ENCODE assay signal across 16 cellular contexts in the genomic region with DNA sequence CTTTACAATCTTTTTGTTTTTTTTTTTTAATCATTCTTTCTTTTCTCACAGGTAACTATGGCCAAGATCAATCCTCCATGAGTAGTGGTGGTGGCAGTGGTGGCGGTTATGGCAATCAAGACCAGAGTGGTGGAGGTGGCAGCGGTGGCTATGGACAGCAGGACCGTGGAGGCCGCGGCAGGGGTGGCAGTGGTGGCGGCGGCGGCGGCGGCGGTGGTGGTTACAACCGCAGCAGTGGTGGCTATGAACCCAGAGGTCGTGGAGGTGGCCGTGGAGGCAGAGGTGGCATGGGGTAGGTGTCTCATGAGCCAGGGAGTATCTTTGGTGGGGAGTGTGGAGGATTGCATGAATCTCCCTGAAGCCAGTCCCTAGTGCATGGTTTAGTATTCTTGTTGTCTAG. TPM values are rescaled to one million over a fixed set of nuclear protein-coding genes. Genes with fewer than 3 reads are reported as not detected.
DNase-seq lines count a peak whose midpoint lies in the region; ATAC-seq, FAIRE-seq and TF ChIP-seq lines count a peak whose summit lies in the region.
"Had no signal": no experiment of that assay in that cellular context is flagged by ENCODE, and none has a peak within 500 bp of the region (broad histone marks: within the 10 kb centered on the region; RNA-seq: fewer than 3 reads in every experiment).

No MANE protein-coding gene starts in this region.

- 94% methylated on average over 14 of the region's 14 CpGs; no CpG with 5 or more reads in 1 of the 2 experiments for WGBS in H1 (ENCODE audit: extremely low coverage in 1 of 2, insufficient coverage in 1 of 2, insufficient read length in 1 of 2, insufficient replicate concordance in 2 of 2, low coverage in 1 of 2, low lambda C conversion rate in 2 of 2, missing lambda C conversion rate in 1 of 2), 2 experiments
- 97 to 98% methylated on average over 14 of the region's 14 CpGs for WGBS in heart right ventricle, 2 donors

- no peak overlapping the region for H3K4ac ChIP-seq in H1 (replicated peaks; ENCODE audit: insufficient read length, low read depth, low read length)

- no peak overlapping the region for H3K4me3 ChIP-seq in H1 (ENCODE audit: extremely low read depth in 1 of 4, insufficient read depth in 2 of 4, low read depth in 3 of 4, low read length in 4 of 4)
- no peak overlapping the region for H3K4me3 ChIP-seq in heart right ventricle
- H3K4me3 ChIP-seq: left lung, tibial artery had no signal

- no peak overlapping the region for H4K5ac ChIP-seq in H1 (ENCODE audit: insufficient read length, low read depth, low read length)

- no peak overlapping the region for H3K9ac ChIP-seq in H1 (replicated peaks in 1 of 4; ENCODE audit: extremely low read depth in 1 of 4, low read depth in 3 of 4, low read length in 3 of 4)
- H3K9ac ChIP-seq: SK-N-SH had no signal

- no peak overlapping the region for H3K4me2 ChIP-seq in H1 (ENCODE audit: insufficient read depth in 1 of 2, low read depth in 2 of 2, low read length in 2 of 2)
- H3K4me2 ChIP-seq: SK-N-SH had no signal

- POLR2A ChIA-PET in activated B cell treated with CpG ODN at 0.5 μM for 24 hours (lab: Charles Lee) (interaction anchor here (0.6 to 2.9 kb wide), 3 partner anchors 8 to 60 kb away, joined by 3 to 13 read pairs (median 4); no protein-coding TSS in a partner anchor), H1 (lab: Charles Lee; ENCODE audit: partially characterized antibody) (interaction anchor here (0.6 to 6.9 kb wide), 13 partner anchors 8 to 716 kb away, joined by 3 to 407 read pairs (median 5); a partner anchor contains a TSS)

- H3K4me1 ChIP-seq in H1 (replicated peaks in 1 of 4; ENCODE audit: control insufficient read depth in 3 of 4, insufficient read depth in 4 of 4, low read length in 3 of 4) (peaks cover 0 to 5% (median 1%) of the 10 kb centered on the region in 4 experiments; a peak in 5 of 7 replicates), heart right ventricle (peaks cover 10 to 71% (median 33%) of the 10 kb centered on the region in 9 donors)

- CTCF ChIA-PET in activated B cell treated with CpG ODN at 0.5 μM for 24 hours (lab: Charles Lee) (no interaction called here), H1 (lab: Charles Lee; ENCODE audit: partially characterized antibody) (interaction anchor here (0.6 kb wide), 1 partner anchor 45 kb away, joined by 3 read pairs; no protein-coding TSS in a partner anchor)

- H3K23me2 ChIP-seq in H1 (ENCODE audit: low read depth, low read length) = peaks cover 9% of the 10 kb centered on the region; the same call in 1 of the 2 replicates

- intact Hi-C loops in activated B cell treated with CpG ODN at 0.5 μM for 24 hours (cut with micrococcal nuclease) = no loop called here
- intact Hi-C loops in heart right ventricle (cut with DNase I) = loop anchor here in 6 of 10 donors (5.0 to 10.0 kb wide), 6 partner anchors 43 to 270 kb away; a partner anchor contains a TSS

- no peak overlapping the region for H2AK5ac ChIP-seq in H1 (ENCODE audit: low read depth, low read length)

- H2BK20ac ChIP-seq in H1 (ENCODE audit: low read length) = no peak overlapping the region

- H2BK5ac ChIP-seq in H1 (ENCODE audit: low read depth, low read length) = no peak overlapping the region

- no peak overlapping the region for H2BK120ac ChIP-seq in H1 (replicated peaks; ENCODE audit: low read depth, low read length)

- peak overlapping the region; percentile 89 for H3K27ac Mint-ChIP-seq in activated T-cell treated with anti-CD3 and anti-CD28 coated beads, Interleukin-2, amount 50 U/mL, for 72 hours
- peak overlapping the region; percentile 46 for H3K27ac Mint-ChIP-seq in activated B cell treated with CpG ODN at 0.5 μM for 24 hours
- H3K27ac Mint-ChIP-seq in stimulated activated memory B cell treated with anti-CD40 and anti-IgM and Interleukin-4, amounts not matched to agents 10 μg/mL and 1 μg/mL and 100 μg/mL, for 72 hours = peak overlapping the region; percentile 43

- H4K20me1 ChIP-seq in H1 (replicated peaks in 1 of 2; ENCODE audit: control insufficient read depth in 1 of 2, insufficient read depth in 2 of 2, low read length in 2 of 2) = peaks cover 46 to 60% of the 10 kb centered on the region in 2 experiments

- peaks cover 40 to 98% of the 10 kb centered on the region in 2 experiments for H3K79me2 ChIP-seq in H1 (ENCODE audit: control insufficient read depth in 1 of 2, insufficient read depth in 2 of 2, low read length in 2 of 2)

- no peak for TF ChIP-seq POLR2A in H1 (IDR thresholded peaks at IDR 0.05; ENCODE audit: control extremely low read depth in 1 of 2, low read depth in 2 of 2, low read length in 2 of 2)

- no peak for FAIRE-seq in H1 (lab: Jason Lieb, UNC)
- FAIRE-seq: GM18507 had no signal

- TF ChIP-seq RAD21 in H1 (IDR thresholded peaks at IDR 0.05 in 1 of 2, conservative IDR thresholded peaks at IDR 0.05 in 1 of 2; ENCODE audit: low read depth in 2 of 2, low read length in 2 of 2) = no peak

- no peak for DNase-seq in activated T-cell treated with anti-CD3 and anti-CD28 coated beads, Interleukin-2, amount 50 U/mL, for 72 hours
- DNase-seq in activated T-cell treated with anti-CD3 and anti-CD28 coated beads, Interleukin-2, amount 50 U/mL, for 48 hours = no peak
- DNase-seq in activated B cell treated with CpG ODN at 0.5 μM for 24 hours (no peak), H1 (ENCODE audit: low read depth in 1 of 2, low spot score in 2 of 2) (no peak), NCI-H1105 (lab: John Stamatoyannopoulos, UW) (no peak), NCI-H69 (lab: John Stamatoyannopoulos, UW) (no peak), heart right ventricle (no peak)
- DNase-seq: left lung, NCI-H187, NCI-H524 treated with DMSO at 0.1 percent for 48 hours, PC-3, SK-N-SH, tibial artery had no signal

- H2AFZ ChIP-seq in H1 (ENCODE audit: low read length) = no peak overlapping the region

- H3K56ac ChIP-seq in H1 (replicated peaks; ENCODE audit: insufficient read length, low read depth, low read length) = no peak overlapping the region

- H3K27ac ChIP-seq in H1 (ENCODE audit: low read depth, low read length) (no peak overlapping the region), heart right ventricle (peak overlapping the region in 1 of 10 donors; percentile 72)
- H3K27ac ChIP-seq: tibial artery had no signal

- H2BK12ac ChIP-seq in H1 (ENCODE audit: low read depth, low read length) = no peak overlapping the region

- no peak for ATAC-seq in activated T-cell treated with anti-CD3 and anti-CD28 coated beads, Interleukin-2, amount 50 U/mL, for 72 hours (replicated peaks in 1 of 2)
- ATAC-seq in activated B cell treated with CpG ODN at 0.5 μM for 24 hours (ENCODE audit: low read depth) = no peak
- ATAC-seq in stimulated activated memory B cell treated with anti-CD40 and anti-IgM and Interleukin-4, amounts not matched to agents 10 μg/mL and 1 μg/mL and 100 μg/mL, for 72 hours = no peak
- no peak for ATAC-seq in heart right ventricle
- ATAC-seq: left lung, PC-3 had no signal

- peaks cover 11% of the 10 kb centered on the region for H3K79me1 ChIP-seq in H1 (ENCODE audit: low read depth, low read length)

- H4K8ac ChIP-seq in H1 (ENCODE audit: extremely low read depth, insufficient read depth, low read length) = peak overlapping the region; percentile 58; the same call in 1 of the 2 replicates

- no peaks in the 10 kb centered on the region for H3K9me3 ChIP-seq in H1 (ENCODE audit: insufficient read depth in 2 of 2, low read depth in 1 of 2, low read length in 1 of 2)
- no peaks in the 10 kb centered on the region for H3K9me3 ChIP-seq in heart right ventricle
- H3K9me3 ChIP-seq: left lung, SK-N-SH, tibial artery had no signal

- H3K27me3 ChIP-seq in H1 (replicated peaks in 1 of 4; ENCODE audit: control insufficient read depth in 3 of 4, extremely low read depth in 1 of 4, insufficient read depth in 3 of 4, low read length in 3 of 4) = no peaks in the 10 kb centered on the region
- H3K27me3 ChIP-seq in heart right ventricle = no peaks in the 10 kb centered on the region
- H3K27me3 ChIP-seq: left lung, tibial artery had no signal

- H3K14ac ChIP-seq in H1 (ENCODE audit: insufficient read length) = no peak overlapping the region

- H3K27me3 Mint-ChIP-seq in activated T-cell treated with anti-CD3 and anti-CD28 coated beads, Interleukin-2, amount 50 U/mL, for 72 hours (ENCODE audit: low read depth) = no peaks in the 10 kb centered on the region
- H3K27me3 Mint-ChIP-seq in activated B cell treated with CpG ODN at 0.5 μM for 24 hours = no peaks in the 10 kb centered on the region
- no peaks in the 10 kb centered on the region for H3K27me3 Mint-ChIP-seq in stimulated activated memory B cell treated with anti-CD40 and anti-IgM and Interleukin-4, amounts not matched to agents 10 μg/mL and 1 μg/mL and 100 μg/mL, for 72 hours

- no peak for TF ChIP-seq CTCF in activated B cell treated with CpG ODN at 0.5 μM for 24 hours (IDR thresholded peaks at IDR 0.05)
- no peak for TF ChIP-seq CTCF in H1 (IDR thresholded peaks at IDR 0.05; ENCODE audit: control extremely low read depth in 1 of 3, insufficient read depth in 1 of 3, low read depth in 1 of 3, low read length in 3 of 3)
- TF ChIP-seq CTCF in heart right ventricle (IDR thresholded peaks at IDR 0.05) = no peak

- H3K23ac ChIP-seq in H1 (ENCODE audit: insufficient read length) = no peak overlapping the region

- H3K4me3 Mint-ChIP-seq in activated T-cell treated with anti-CD3 and anti-CD28 coated beads, Interleukin-2, amount 50 U/mL, for 72 hours = peak overlapping the region; percentile 38 to 71
- no peak overlapping the region for H3K4me3 Mint-ChIP-seq in activated B cell treated with CpG ODN at 0.5 μM for 24 hours
- H3K4me3 Mint-ChIP-seq in stimulated activated memory B cell treated with anti-CD40 and anti-IgM and Interleukin-4, amounts not matched to agents 10 μg/mL and 1 μg/mL and 100 μg/mL, for 72 hours = no peak overlapping the region

- H3K9me3 Mint-ChIP-seq in activated T-cell treated with anti-CD3 and anti-CD28 coated beads, Interleukin-2, amount 50 U/mL, for 72 hours = no peaks in the 10 kb centered on the region
- no peaks in the 10 kb centered on the region for H3K9me3 Mint-ChIP-seq in activated B cell treated with CpG ODN at 0.5 μM for 24 hours
- no peaks in the 10 kb centered on the region for H3K9me3 Mint-ChIP-seq in stimulated activated memory B cell treated with anti-CD40 and anti-IgM and Interleukin-4, amounts not matched to agents 10 μg/mL and 1 μg/mL and 100 μg/mL, for 72 hours

- no peak overlapping the region for H3K18ac ChIP-seq in H1 (ENCODE audit: extremely low read depth, low read length)

- no peak for TF ChIP-seq EP300 in H1 (IDR thresholded peaks at IDR 0.05; ENCODE audit: borderline replicate concordance in 1 of 2, low read depth in 2 of 2, low read length in 2 of 2)

- H3K36me3 ChIP-seq in H1 (ENCODE audit: control insufficient read depth in 2 of 4, insufficient read depth in 4 of 4, low read length in 3 of 4) = peaks cover 61 to 83% (median 75%) of the 10 kb centered on the region in 4 experiments
- H3K36me3 ChIP-seq in heart right ventricle = peaks cover 5 to 81% (median 68%) of the 10 kb centered on the region in 9 donors

- H3K36me3 Mint-ChIP-seq in activated T-cell treated with anti-CD3 and anti-CD28 coated beads, Interleukin-2, amount 50 U/mL, for 72 hours (ENCODE audit: insufficient read depth in 2 of 2) = peaks cover 55 to 90% of the 10 kb centered on the region in 2 donors
- peaks cover 91% of the 10 kb centered on the region for H3K36me3 Mint-ChIP-seq in activated B cell treated with CpG ODN at 0.5 μM for 24 hours (ENCODE audit: low read depth)
- H3K36me3 Mint-ChIP-seq in stimulated activated memory B cell treated with anti-CD40 and anti-IgM and Interleukin-4, amounts not matched to agents 10 μg/mL and 1 μg/mL and 100 μg/mL, for 72 hours = peaks cover 87% of the 10 kb centered on the region

- no peak overlapping the region for H2BK15ac ChIP-seq in H1 (ENCODE audit: low read length)

- H4K91ac ChIP-seq in H1 (replicated peaks; ENCODE audit: insufficient read length, low read length) = no peak overlapping the region

- peaks cover 88% of the 10 kb centered on the region for H3K4me1 Mint-ChIP-seq in activated T-cell treated with anti-CD3 and anti-CD28 coated beads, Interleukin-2, amount 50 U/mL, for 72 hours (ENCODE audit: low read depth)
- peaks cover 47% of the 10 kb centered on the region for H3K4me1 Mint-ChIP-seq in activated B cell treated with CpG ODN at 0.5 μM for 24 hours
- H3K4me1 Mint-ChIP-seq in stimulated activated memory B cell treated with anti-CD40 and anti-IgM and Interleukin-4, amounts not matched to agents 10 μg/mL and 1 μg/mL and 100 μg/mL, for 72 hours = peaks cover 70% of the 10 kb centered on the region

RNA-seq across cellular contexts. Expression of a gene that starts 4.9 kb away (rescaled TPM):
- 100 to 1,000 TPM; 411 to 528 TPM for total RNA-seq in activated T-cell treated with anti-CD3 and anti-CD28 coated beads, Interleukin-2, amount 50 U/mL, for 72 hours
- 681 and 752 TPM in 2 replicates for total RNA-seq in activated B cell treated with CpG ODN at 0.5 μM for 24 hours
- 685 and 686 TPM in 2 replicates for total RNA-seq in H1 (2021; fragmentation: NEBNext Ultra II Directional; extraction: Animal tissue kit (Norgen Biotek cat#: 25700))
- 484 and 491 TPM in 2 replicates for polyA plus RNA-seq in H1 (2011; rRNA removed)
- polyA plus RNA-seq in H1 (2011; cell fraction: cytosol; rRNA removed) = 464 TPM
- 680 TPM for polyA plus RNA-seq in H1 (2011; cell fraction: nucleus; rRNA removed)
- 1,043 to 1,228 TPM (median 1,129 TPM) in 4 replicates for polyA plus RNA-seq in H1 (2012, experiment 1 of 2)
- 352 TPM for polyA plus RNA-seq in H1 (2012, experiment 2 of 2)
- polyA plus RNA-seq in H1 (2013, experiment 1 of 2) = 689 TPM
- 688 TPM for polyA plus RNA-seq in H1 (2013, experiment 2 of 2)
- 207 and 224 TPM in 2 replicates for polyA minus RNA-seq in H1 (2011; rRNA and poly(A)+ RNA removed)
- 462 TPM for polyA minus RNA-seq in H1 (2011; cell fraction: cytosol; rRNA and poly(A)+ RNA removed)
- polyA minus RNA-seq in H1 (2011; cell fraction: nucleus; rRNA and poly(A)+ RNA removed) = 413 TPM
- total RNA-seq in heart right ventricle = 100 to 1,000 TPM; 127 to 174 (median 140) TPM
- polyA plus RNA-seq in heart right ventricle = 100 to 1,000 TPM; 116 to 240 TPM

RNA-seq across cellular contexts. Expression of a gene that starts 17.7 kb away (rescaled TPM):
- total RNA-seq in activated T-cell treated with anti-CD3 and anti-CD28 coated beads, Interleukin-2, amount 50 U/mL, for 72 hours = 10 to 100 TPM in 1 of 2 donors, 1 to 10 TPM in 1; 7.4 to 13.6 TPM
- 21.7 and 27.8 TPM in 2 replicates for total RNA-seq in activated B cell treated with CpG ODN at 0.5 μM for 24 hours
- total RNA-seq in H1 (2021; fragmentation: NEBNext Ultra II Directional; extraction: Animal tissue kit (Norgen Biotek cat#: 25700)) = 29.9 and 32.2 TPM in 2 replicates
- 77.9 and 87.0 TPM in 2 replicates for polyA plus RNA-seq in H1 (2011; rRNA removed)
- 73.9 TPM for polyA plus RNA-seq in H1 (2011; cell fraction: cytosol; rRNA removed)
- 54.1 TPM for polyA plus RNA-seq in H1 (2011; cell fraction: nucleus; rRNA removed)
- 36.7 to 66.7 TPM (median 58.8 TPM) in 4 replicates for polyA plus RNA-seq in H1 (2012, experiment 1 of 2)
- polyA plus RNA-seq in H1 (2012, experiment 2 of 2) = 41.9 TPM
- 29.1 TPM for polyA plus RNA-seq in H1 (2013, experiment 1 of 2)
- 29.0 TPM for polyA plus RNA-seq in H1 (2013, experiment 2 of 2)
- polyA minus RNA-seq in H1 (2011; rRNA and poly(A)+ RNA removed) = 9.6 and 13.2 TPM in 2 replicates
- 17.5 TPM for polyA minus RNA-seq in H1 (2011; cell fraction: cytosol; rRNA and poly(A)+ RNA removed)
- 11.4 TPM for polyA minus RNA-seq in H1 (2011; cell fraction: nucleus; rRNA and poly(A)+ RNA removed)
- 10 to 100 TPM in 2 of 10 donors, 1 to 10 TPM in 8; 1.7 to 26.1 (median 2.8) TPM for total RNA-seq in heart right ventricle
- polyA plus RNA-seq in heart right ventricle = 10 to 100 TPM in 1 of 2 donors, 1 to 10 TPM in 1; 8.3 to 13.9 TPM

RNA-seq across cellular contexts. Expression of a gene that starts 29.0 kb away (rescaled TPM):
- under 1 TPM in 1 of 2 donors, not detected in 1; 0.05 TPM for total RNA-seq in activated T-cell treated with anti-CD3 and anti-CD28 coated beads, Interleukin-2, amount 50 U/mL, for 72 hours
- total RNA-seq in activated B cell treated with CpG ODN at 0.5 μM for 24 hours = 0.16 TPM in 1 of 2 replicates, not detected in the other
- total RNA-seq in H1 (2021; fragmentation: NEBNext Ultra II Directional; extraction: Animal tissue kit (Norgen Biotek cat#: 25700)) = 1.3 and 2.1 TPM in 2 replicates
- 0.57 and 0.97 TPM in 2 replicates for polyA plus RNA-seq in H1 (2011; rRNA removed)
- 0.58 TPM for polyA plus RNA-seq in H1 (2011; cell fraction: cytosol; rRNA removed)
- 1.3 TPM for polyA plus RNA-seq in H1 (2011; cell fraction: nucleus; rRNA removed)
- 0.84 to 1.6 TPM (median 1.1 TPM) in 4 replicates for polyA plus RNA-seq in H1 (2012, experiment 1 of 2)
- 0.38 TPM for polyA plus RNA-seq in H1 (2012, experiment 2 of 2)
- 0.28 TPM for polyA plus RNA-seq in H1 (2013, experiment 1 of 2)
- 0.26 TPM for polyA plus RNA-seq in H1 (2013, experiment 2 of 2)
- 0.57 and 0.93 TPM in 2 replicates for polyA minus RNA-seq in H1 (2011; rRNA and poly(A)+ RNA removed)
- polyA minus RNA-seq in H1 (2011; cell fraction: cytosol; rRNA and poly(A)+ RNA removed) = 2.1 TPM
- 0.50 TPM for polyA minus RNA-seq in H1 (2011; cell fraction: nucleus; rRNA and poly(A)+ RNA removed)
- 1 to 10 TPM in 6 of 10 donors, under 1 TPM in 4; 0.61 to 4.8 (median 1.2) TPM for total RNA-seq in heart right ventricle
- polyA plus RNA-seq in heart right ventricle = 1 to 10 TPM in 1 of 2 donors, under 1 TPM in 1; 0.51 to 1.2 TPM
- total RNA-seq: PC-3, renal cortical epithelial cell had no signal

RNA-seq across cellular contexts. Expression of a gene that starts 32.0 kb away (rescaled TPM):
- total RNA-seq in activated T-cell treated with anti-CD3 and anti-CD28 coated beads, Interleukin-2, amount 50 U/mL, for 72 hours = not detected
- total RNA-seq in activated B cell treated with CpG ODN at 0.5 μM for 24 hours (0.27 TPM in 1 of 2 replicates, not detected in the other), heart right ventricle (not detected)
- 3.0 and 3.5 TPM in 2 replicates for total RNA-seq in H1 (2021; fragmentation: NEBNext Ultra II Directional; extraction: Animal tissue kit (Norgen Biotek cat#: 25700))
- polyA plus RNA-seq in H1 (2011; rRNA removed) (5.9 and 11.1 TPM in 2 replicates), heart right ventricle (not detected)
- 6.0 TPM for polyA plus RNA-seq in H1 (2011; cell fraction: cytosol; rRNA removed)
- polyA plus RNA-seq in H1 (2011; cell fraction: nucleus; rRNA removed) = 3.6 TPM
- 2.5 to 6.9 TPM (median 3.8 TPM) in 4 replicates for polyA plus RNA-seq in H1 (2012, experiment 1 of 2)
- polyA plus RNA-seq in H1 (2012, experiment 2 of 2) = 13.3 TPM
- polyA plus RNA-seq in H1 (2013, experiment 1 of 2) = 2.0 TPM
- 1.6 TPM for polyA plus RNA-seq in H1 (2013, experiment 2 of 2)
- 0.56 TPM in 1 of 2 replicates, not detected in the other for polyA minus RNA-seq in H1 (2011; rRNA and poly(A)+ RNA removed)
- not detected for polyA minus RNA-seq in H1 (2011; cell fraction: cytosol; rRNA and poly(A)+ RNA removed)
- polyA minus RNA-seq in H1 (2011; cell fraction: nucleus; rRNA and poly(A)+ RNA removed) = not detected
- total RNA-seq: left lung, PC-3, renal cortical epithelial cell had no signal
- polyA plus RNA-seq: SK-N-SH had no signal

RNA-seq across cellular contexts. Expression of a gene that starts 35.0 kb away (rescaled TPM):
- total RNA-seq in activated T-cell treated with anti-CD3 and anti-CD28 coated beads, Interleukin-2, amount 50 U/mL, for 72 hours = under 1 TPM; 0.19 TPM
- total RNA-seq in activated B cell treated with CpG ODN at 0.5 μM for 24 hours (0.56 and 0.60 TPM in 2 replicates), heart right ventricle (1 to 10 TPM in 6 of 10 donors, under 1 TPM in 4; 0.30 to 3.1 (median 1.3) TPM)
- 1.3 TPM in 2 replicates for total RNA-seq in H1 (2021; fragmentation: NEBNext Ultra II Directional; extraction: Animal tissue kit (Norgen Biotek cat#: 25700))
- polyA plus RNA-seq in H1 (2011; rRNA removed) (1.9 and 3.1 TPM in 2 replicates), heart right ventricle (1 to 10 TPM; 1.2 to 3.4 TPM)
- polyA plus RNA-seq in H1 (2011; cell fraction: cytosol; rRNA removed) = 2.3 TPM
- 3.5 TPM for polyA plus RNA-seq in H1 (2011; cell fraction: nucleus; rRNA removed)
- 0.76 to 1.4 TPM (median 1.1 TPM) in 4 replicates for polyA plus RNA-seq in H1 (2012, experiment 1 of 2)
- 0.33 TPM for polyA plus RNA-seq in H1 (2012, experiment 2 of 2)
- 0.87 TPM for polyA plus RNA-seq in H1 (2013, experiment 1 of 2)
- polyA plus RNA-seq in H1 (2013, experiment 2 of 2) = 0.68 TPM
- polyA minus RNA-seq in H1 (2011; rRNA and poly(A)+ RNA removed) = 0.41 TPM in 1 of 2 replicates, not detected in the other
- not detected for polyA minus RNA-seq in H1 (2011; cell fraction: cytosol; rRNA and poly(A)+ RNA removed)
- polyA minus RNA-seq in H1 (2011; cell fraction: nucleus; rRNA and poly(A)+ RNA removed) = 1.7 TPM

Comparison
In these comparisons a context has a peak if more than half of its experiments do, and no peak if none do; other contexts are left out.
1. H3K4me3 Mint-ChIP-seq: peak in activated T-cell treated with anti-CD3 and anti-CD28 coated beads, Interleukin-2, amount 50 U/mL, for 72 hours (2 of 2); none in activated B cell treated with CpG ODN at 0.5 μM for 24 hours (single experiment) and stimulated activated memory B cell treated with anti-CD40 and anti-IgM and Interleukin-4, amounts not matched to agents 10 μg/mL and 1 μg/mL and 100 μg/mL, for 72 hours (single experiment).
2. Peak in every context shown above with its lines, with median percentiles within 50 percentile points of each other: H3K27ac Mint-ChIP-seq.